ENCODE assay signal across 9 cellular contexts in genomic region chr4:128427832-128428366, GRCh38.
DNase-seq lines count a peak whose midpoint lies in the region; ATAC-seq, FAIRE-seq and TF ChIP-seq lines count a peak whose summit lies in the region.
"Had no signal": no experiment of that assay in that cellular context is flagged by ENCODE, and none has a peak within 500 bp of the region (broad histone marks: within the 10 kb centered on the region; RNA-seq: fewer than 3 reads in every experiment).

No MANE protein-coding gene starts in this region.

- H3K4me1 ChIP-seq in neuronal stem cell (ENCODE audit: control insufficient read depth in 2 of 2, insufficient read depth in 1 of 2, low read depth in 1 of 2, low read length in 2 of 2), result no peaks in the 10 kb centered on the region

- H3K27me3 Mint-ChIP-seq in chondrocyte (ENCODE audit: low read depth), result no peaks in the 10 kb centered on the region
- H3K27me3 Mint-ChIP-seq: B cell had no signal

- H3K4me3 Mint-ChIP-seq in chondrocyte (ENCODE audit: unreplicated experiment), result peak overlapping the region; percentile 40
- H3K4me3 Mint-ChIP-seq: B cell had no signal

- H2BK15ac ChIP-seq in neuronal stem cell (ENCODE audit: low read length), result no peak overlapping the region

- H3K9ac ChIP-seq in neuronal stem cell (ENCODE audit: low read depth, low read length, poor library complexity), result no peak overlapping the region

- H3K27ac Mint-ChIP-seq in chondrocyte (ENCODE audit: unreplicated experiment), result peak overlapping the region; percentile 71
- H3K27ac Mint-ChIP-seq: B cell had no signal

- H3K4me1 Mint-ChIP-seq in chondrocyte (ENCODE audit: low read depth), result peaks cover 32% of the 10 kb centered on the region
- H3K4me1 Mint-ChIP-seq: B cell had no signal

- H3K79me1 ChIP-seq in neuronal stem cell (ENCODE audit: low read depth, low read length), result no peaks in the 10 kb centered on the region

- H3K4ac ChIP-seq in neuronal stem cell (ENCODE audit: low read length), result no peak overlapping the region

- H2BK5ac ChIP-seq in neuronal stem cell (ENCODE audit: low read length), result no peak overlapping the region

- peak; percentile 23 for DNase-seq in NCI-H1092 treated with DMSO at 0.1 percent for 48 hours (lab: John Stamatoyannopoulos, UW)
- no peak for DNase-seq in NCI-H1092 (lab: John Stamatoyannopoulos, UW)
- peak; percentile 72 for DNase-seq in NCI-H510A treated with DMSO at 0.1 percent for 48 hours (lab: John Stamatoyannopoulos, UW)
- no peak for DNase-seq in chondrocyte (ENCODE audit: low spot score)
- no peak for DNase-seq in neuronal stem cell (ENCODE audit: low spot score)
- DNase-seq in GM12891 (ENCODE audit: insufficient read length, low spot score), result no peak

- H3K36me3 Mint-ChIP-seq in chondrocyte (ENCODE audit: low read depth), result peaks cover 4% of the 10 kb centered on the region

- TF ChIP-seq CTCF in chondrocyte (IDR thresholded peaks at IDR 0.05), result peak; percentile 80

- H3K9me3 ChIP-seq in neuronal stem cell (replicated peaks in 1 of 2; ENCODE audit: control insufficient read depth in 2 of 2, insufficient read depth in 1 of 2, low read depth in 1 of 2, low read length in 2 of 2), result no peaks in the 10 kb centered on the region

- peaks cover 15% of the 10 kb centered on the region for H3K9me3 Mint-ChIP-seq in chondrocyte (ENCODE audit: low read depth)

- no peak for TF ChIP-seq POLR2A in GM12891 (IDR thresholded peaks at IDR 0.05; ENCODE audit: low read depth, low read length)

- H3K14ac ChIP-seq in neuronal stem cell (ENCODE audit: low read length), result no peak overlapping the region

- ATAC-seq in HG02852 (IDR thresholded peaks at IDR 0.05; ENCODE audit: unreplicated experiment), result no peak
- no peak for ATAC-seq in HG03571 (IDR thresholded peaks at IDR 0.05; ENCODE audit: unreplicated experiment)

- no peak overlapping the region for H3K27ac ChIP-seq in neuronal stem cell (replicated peaks; ENCODE audit: low read length)

- H2BK12ac ChIP-seq in neuronal stem cell (ENCODE audit: low read length), result no peak overlapping the region

- no peak overlapping the region for H3K23ac ChIP-seq in neuronal stem cell (ENCODE audit: low read depth, low read length, poor library complexity)

- no peak for FAIRE-seq in GM12891 (lab: Jason Lieb, UNC)

- H3K4me3 ChIP-seq in neuronal stem cell (ENCODE audit: low read length in 2 of 2), result no peak overlapping the region

- no peak overlapping the region for H2BK120ac ChIP-seq in neuronal stem cell (ENCODE audit: low read depth, low read length)

- no peak overlapping the region for H3K18ac ChIP-seq in neuronal stem cell (ENCODE audit: low read length)

- no peak overlapping the region for H4K91ac ChIP-seq in neuronal stem cell (ENCODE audit: low read depth, low read length, poor library complexity)

- WGBS in neuronal stem cell (ENCODE audit: extremely low coverage in 2 of 2, insufficient read length in 2 of 2, insufficient replicate concordance in 1 of 2), 2 donors, result no CpG with 5 or more reads among the region's 5 CpGs

- H3K27me3 ChIP-seq in neuronal stem cell (ENCODE audit: control insufficient read depth in 3 of 3, insufficient read depth in 3 of 3, low read depth in 1 of 3, low read length in 3 of 3), result no peaks in the 10 kb centered on the region

- no peak overlapping the region for H4K8ac ChIP-seq in neuronal stem cell (ENCODE audit: low read depth, low read length)

- no peaks in the 10 kb centered on the region for H3K36me3 ChIP-seq in neuronal stem cell (replicated peaks in 1 of 2; ENCODE audit: control insufficient read depth in 2 of 2, insufficient read depth in 2 of 2, low read length in 2 of 2)

- peak overlapping the region; percentile 62 for H2AFZ ChIP-seq in neuronal stem cell (ENCODE audit: low read length)

- no peak overlapping the region for H3K4me2 ChIP-seq in neuronal stem cell (ENCODE audit: insufficient read depth, low read length, poor library complexity, severe bottlenecking)

- no peak overlapping the region for H2AK5ac ChIP-seq in neuronal stem cell (ENCODE audit: low read depth, low read length)

TF ChIP-seq in GM12891, 5 proteins besides CTCF, POLR2A, EP300 and RAD21:
- TF ChIP-seq SPI1 (IDR thresholded peaks at IDR 0.05; ENCODE audit: low read depth, low read length), result no peak

Comparison
In these comparisons a context has a peak if more than half of its experiments do, and no peak if none do; other contexts are left out.
1. DNase-seq: peak in NCI-H1092 treated with DMSO at 0.1 percent for 48 hours (single experiment) and NCI-H510A treated with DMSO at 0.1 percent for 48 hours (single experiment); none in NCI-H1092 (single experiment), chondrocyte (single experiment), neuronal stem cell (single experiment) and GM12891 (single experiment).